In the genomic region with DNA sequence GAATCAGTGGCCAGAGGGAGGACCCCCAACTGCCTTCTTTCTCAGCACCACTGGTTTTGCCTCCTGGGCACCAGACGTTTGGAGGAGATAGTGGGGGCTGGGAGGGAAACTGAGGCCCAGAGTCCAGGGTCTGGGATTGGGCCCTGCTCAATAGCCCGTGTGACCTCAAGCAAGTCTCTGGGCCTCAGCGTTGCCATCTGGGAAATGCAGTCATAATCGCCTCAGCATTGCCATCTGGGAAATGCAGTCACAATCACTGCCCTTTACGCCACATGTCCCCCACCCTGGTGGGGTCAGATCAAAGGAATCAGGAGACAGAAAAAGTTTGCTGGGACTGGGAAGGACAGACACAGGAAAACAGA, we compare ENCODE assay signal across 11 cellular contexts. TPM values are rescaled to one million over a fixed set of nuclear protein-coding genes. Genes with fewer than 3 reads are reported as not detected.
A peak's percentile ranks its signal among the peaks of the same experiment; 100 is the strongest.
DNase-seq lines count a peak whose midpoint lies in the region; ATAC-seq and TF ChIP-seq lines count a peak whose summit lies in the region.
"Had no signal": no experiment of that assay in that cellular context is flagged by ENCODE, and none has a peak within 500 bp of the region (broad histone marks: within the 10 kb centered on the region; RNA-seq: fewer than 3 reads in every experiment).

No MANE protein-coding gene starts in this region.

- H3K4me1 ChIP-seq in naive thymus-derived CD4-positive, alpha-beta T cell (ENCODE audit: control insufficient read depth in 2 of 2, insufficient read depth in 2 of 2, low read length in 2 of 2), result peaks cover 37 to 44% of the 10 kb centered on the region in 2 donors

- H3K36me3 ChIP-seq in naive thymus-derived CD4-positive, alpha-beta T cell (ENCODE audit: control insufficient read depth in 2 of 3, insufficient read depth in 3 of 3, low read length in 3 of 3), result peaks cover 11 to 35% (median 17%) of the 10 kb centered on the region in 3 experiments

- DNase-seq in CD14-positive monocyte (ENCODE audit: low spot score) (no peak), NCI-H524 treated with DMSO at 0.1 percent for 48 hours (lab: John Stamatoyannopoulos, UW) (no peak)
- DNase-seq in activated T-helper 2 cell treated with anti-CD3 and anti-CD28 coated beads, Interferon-gamma antibody, Interleukin-2, Interleukin-4, amounts not matched to agents 10 μg/mL and 5 μg/mL and 100 μg/mL, durations not matched to agents 14 hours and 24 hours and 36 hours (ENCODE audit: low spot score), result no peak
- DNase-seq in naive thymus-derived CD4-positive, alpha-beta T cell, result no peak
- no peak for DNase-seq in activated CD4-positive, CD25-positive, alpha-beta regulatory T cell treated with anti-CD3 and anti-CD28 coated beads, Interleukin-2, amount 50 U/mL, for 72 hours
- DNase-seq: NCI-H187 had no signal

- peaks cover 24 to 44% of the 10 kb centered on the region in 2 donors for H3K36me3 Mint-ChIP-seq in CD14-positive monocyte
- peaks cover 29% of the 10 kb centered on the region for H3K36me3 Mint-ChIP-seq in activated T-helper 2 cell treated with anti-CD3 and anti-CD28 coated beads, Interferon-gamma antibody, Interleukin-2, Interleukin-4, amounts not matched to agents 10 μg/mL and 5 μg/mL and 100 μg/mL, durations not matched to agents 14 hours and 24 hours and 36 hours (ENCODE audit: low read depth)
- H3K36me3 Mint-ChIP-seq in naive thymus-derived CD4-positive, alpha-beta T cell, result peaks cover 4 to 31% (median 5%) of the 10 kb centered on the region in 5 donors

- CTCF ChIA-PET in naive thymus-derived CD4-positive, alpha-beta T cell (lab: Charles Lee), result interaction anchor here (0.7 to 2.7 kb wide), 3 partner anchors 8 to 42 kb away, joined by 3 to 12 read pairs (median 4); a partner anchor contains a TSS

- H3K27ac Mint-ChIP-seq in CD14-positive monocyte, result peak overlapping the region; percentile 93 to 99 (median 98)
- H3K27ac Mint-ChIP-seq in activated T-helper 2 cell treated with anti-CD3 and anti-CD28 coated beads, Interferon-gamma antibody, Interleukin-2, Interleukin-4, amounts not matched to agents 10 μg/mL and 5 μg/mL and 100 μg/mL, durations not matched to agents 14 hours and 24 hours and 36 hours, result peak overlapping the region; percentile 96
- peak overlapping the region; percentile 90 to 98 (median 94) for H3K27ac Mint-ChIP-seq in naive thymus-derived CD4-positive, alpha-beta T cell

- peaks cover 0 to 6% (median 0%) of the 10 kb centered on the region in 7 donors for H3K9me3 Mint-ChIP-seq in CD14-positive monocyte
- H3K9me3 Mint-ChIP-seq in activated T-helper 2 cell treated with anti-CD3 and anti-CD28 coated beads, Interferon-gamma antibody, Interleukin-2, Interleukin-4, amounts not matched to agents 10 μg/mL and 5 μg/mL and 100 μg/mL, durations not matched to agents 14 hours and 24 hours and 36 hours, result no peaks in the 10 kb centered on the region
- H3K9me3 Mint-ChIP-seq in naive thymus-derived CD4-positive, alpha-beta T cell, result no peaks in the 10 kb centered on the region

- peak; percentile 3 for TF ChIP-seq POLR2A in GM18951 (IDR thresholded peaks at IDR 0.05; ENCODE audit: extremely low read depth, insufficient read depth, insufficient read length)

- peak overlapping the region; percentile 88 for H3K27ac ChIP-seq in naive thymus-derived CD4-positive, alpha-beta T cell (ENCODE audit: low read depth, low read length)
- H3K27ac ChIP-seq: epithelial cell of prostate, VCaP had no signal

- no peaks in the 10 kb centered on the region for H3K9me3 ChIP-seq in naive thymus-derived CD4-positive, alpha-beta T cell (ENCODE audit: control insufficient read depth in 2 of 3, low read length in 3 of 3)

- POLR2A ChIA-PET in naive thymus-derived CD4-positive, alpha-beta T cell (lab: Charles Lee), result interaction anchor here (0.7 to 3.4 kb wide), 9 partner anchors 8 to 129 kb away, joined by 3 to 30 read pairs (median 5); a partner anchor contains a TSS

- peaks cover 0 to 7% (median 2%) of the 10 kb centered on the region in 3 donors for H3K27me3 Mint-ChIP-seq in CD14-positive monocyte (ENCODE audit: low read depth in 3 of 3)
- no peaks in the 10 kb centered on the region for H3K27me3 Mint-ChIP-seq in activated T-helper 2 cell treated with anti-CD3 and anti-CD28 coated beads, Interferon-gamma antibody, Interleukin-2, Interleukin-4, amounts not matched to agents 10 μg/mL and 5 μg/mL and 100 μg/mL, durations not matched to agents 14 hours and 24 hours and 36 hours (ENCODE audit: low read depth)
- H3K27me3 Mint-ChIP-seq in naive thymus-derived CD4-positive, alpha-beta T cell, result no peaks in the 10 kb centered on the region

- peak overlapping the region; percentile 99 to 100 for H3K4me3 Mint-ChIP-seq in CD14-positive monocyte
- H3K4me3 Mint-ChIP-seq in activated T-helper 2 cell treated with anti-CD3 and anti-CD28 coated beads, Interferon-gamma antibody, Interleukin-2, Interleukin-4, amounts not matched to agents 10 μg/mL and 5 μg/mL and 100 μg/mL, durations not matched to agents 14 hours and 24 hours and 36 hours (ENCODE audit: low read depth), result peak overlapping the region; percentile 98
- H3K4me3 Mint-ChIP-seq in naive thymus-derived CD4-positive, alpha-beta T cell, result peak overlapping the region; percentile 94 to 100 (median 98)

- peak overlapping the region; percentile 97 for H3K4me3 ChIP-seq in naive thymus-derived CD4-positive, alpha-beta T cell (ENCODE audit: low read length)

- in situ Hi-C loops in GM18951 (cut with MboI; ENCODE audit: low sequenced_read_pairs, unreplicated experiment), result no loop called here

- intact Hi-C loops in CD14-positive monocyte (cut with micrococcal nuclease), result loop anchor here in 1 of 2 donors (1.0 to 5.0 kb wide), 2 partner anchors 8 to 140 kb away; a partner anchor contains a TSS
- intact Hi-C loops in activated T-helper 2 cell treated with anti-CD3 and anti-CD28 coated beads, Interferon-gamma antibody, Interleukin-2, Interleukin-4, amounts not matched to agents 10 μg/mL and 5 μg/mL and 100 μg/mL, durations not matched to agents 14 hours and 24 hours and 36 hours (cut with micrococcal nuclease), result loop anchor here (1.0 to 10.0 kb wide), 4 partner anchors 8 to 352 kb away; a partner anchor contains a TSS
- intact Hi-C loops in naive thymus-derived CD4-positive, alpha-beta T cell (cut with micrococcal nuclease), result loop anchor here (1.0 to 10.0 kb wide), 7 partner anchors 8 to 498 kb away; a partner anchor contains a TSS

- H3K4me1 Mint-ChIP-seq in CD14-positive monocyte, result peaks cover 73% of the 10 kb centered on the region
- peaks cover 39% of the 10 kb centered on the region for H3K4me1 Mint-ChIP-seq in activated T-helper 2 cell treated with anti-CD3 and anti-CD28 coated beads, Interferon-gamma antibody, Interleukin-2, Interleukin-4, amounts not matched to agents 10 μg/mL and 5 μg/mL and 100 μg/mL, durations not matched to agents 14 hours and 24 hours and 36 hours (ENCODE audit: low read depth)
- peaks cover 21 to 66% (median 49%) of the 10 kb centered on the region in 7 donors for H3K4me1 Mint-ChIP-seq in naive thymus-derived CD4-positive, alpha-beta T cell

- no peak for TF ChIP-seq CTCF in CD14-positive monocyte (IDR thresholded peaks at IDR 0.05)

- ATAC-seq in naive thymus-derived CD4-positive, alpha-beta T cell, result no peak
- ATAC-seq in GM19463 (IDR thresholded peaks at IDR 0.05; ENCODE audit: unreplicated experiment), result no peak
- no peak for ATAC-seq in GM21576 (IDR thresholded peaks at IDR 0.05; ENCODE audit: unreplicated experiment)

- no peaks in the 10 kb centered on the region for H3K27me3 ChIP-seq in naive thymus-derived CD4-positive, alpha-beta T cell (ENCODE audit: control insufficient read depth in 2 of 2, insufficient read depth in 2 of 2, low read length in 2 of 2)

RNA-seq across cellular contexts. Expression of a gene that starts 1.6 kb away (rescaled TPM):
- polyA plus RNA-seq in CD14-positive monocyte, result 10 to 100 TPM; 11.5 to 20.5 TPM
- 23.6 and 25.1 TPM in 2 replicates for total RNA-seq in activated T-helper 2 cell treated with anti-CD3 and anti-CD28 coated beads, Interferon-gamma antibody, Interleukin-2, Interleukin-4, amounts not matched to agents 10 μg/mL and 5 μg/mL and 100 μg/mL, durations not matched to agents 14 hours and 24 hours and 36 hours
- total RNA-seq in naive thymus-derived CD4-positive, alpha-beta T cell, result 10 to 100 TPM; 26.1 to 68.3 (median 51.9) TPM
- 10 to 100 TPM; 20.9 to 72.9 TPM for polyA plus RNA-seq in naive thymus-derived CD4-positive, alpha-beta T cell

RNA-seq across cellular contexts. Expression of a gene that starts 8.9 kb away (rescaled TPM):
- polyA plus RNA-seq in CD14-positive monocyte, result 10 to 100 TPM; 24.9 to 26.4 TPM
- 98.1 and 99.8 TPM in 2 replicates for total RNA-seq in activated T-helper 2 cell treated with anti-CD3 and anti-CD28 coated beads, Interferon-gamma antibody, Interleukin-2, Interleukin-4, amounts not matched to agents 10 μg/mL and 5 μg/mL and 100 μg/mL, durations not matched to agents 14 hours and 24 hours and 36 hours
- total RNA-seq in naive thymus-derived CD4-positive, alpha-beta T cell, result 100 to 1,000 TPM; 110 to 135 (median 134) TPM
- 10 to 100 TPM; 37.5 to 65.9 TPM for polyA plus RNA-seq in naive thymus-derived CD4-positive, alpha-beta T cell

RNA-seq across cellular contexts. Expression of a gene that starts 25.8 kb away (rescaled TPM):
- 10 to 100 TPM; 21.3 to 25.2 TPM for polyA plus RNA-seq in CD14-positive monocyte
- 116 and 137 TPM in 2 replicates for total RNA-seq in activated T-helper 2 cell treated with anti-CD3 and anti-CD28 coated beads, Interferon-gamma antibody, Interleukin-2, Interleukin-4, amounts not matched to agents 10 μg/mL and 5 μg/mL and 100 μg/mL, durations not matched to agents 14 hours and 24 hours and 36 hours
- 100 to 1,000 TPM in 2 of 5 experiments, 10 to 100 TPM in 3; 90.4 to 123 (median 95.4) TPM for total RNA-seq in naive thymus-derived CD4-positive, alpha-beta T cell
- 10 to 100 TPM; 37.3 to 51.4 TPM for polyA plus RNA-seq in naive thymus-derived CD4-positive, alpha-beta T cell

RNA-seq across cellular contexts. Expression of a gene that starts 41.8 kb away (rescaled TPM):
- 10 to 100 TPM; 57.4 to 60.0 TPM for polyA plus RNA-seq in CD14-positive monocyte
- total RNA-seq in activated T-helper 2 cell treated with anti-CD3 and anti-CD28 coated beads, Interferon-gamma antibody, Interleukin-2, Interleukin-4, amounts not matched to agents 10 μg/mL and 5 μg/mL and 100 μg/mL, durations not matched to agents 14 hours and 24 hours and 36 hours, result 20.2 and 20.6 TPM in 2 replicates
- total RNA-seq in naive thymus-derived CD4-positive, alpha-beta T cell, result 10 to 100 TPM in 4 of 5 experiments, 1 to 10 TPM in 1; 9.5 to 22.3 (median 10.8) TPM
- polyA plus RNA-seq in naive thymus-derived CD4-positive, alpha-beta T cell, result 10 to 100 TPM; 16.6 to 20.2 TPM
